In genomic region chr9:120650352-120650751, GRCh38 we compare ENCODE assay signal across 1 cellular context.
A peak's percentile ranks its signal among the peaks of the same experiment; 100 is the strongest.
TF ChIP-seq lines count a peak whose summit lies in the region.

No MANE protein-coding gene starts in this region.

TF ChIP-seq in HepG2, 621 proteins besides CTCF, POLR2A, EP300 and RAD21 (continued from another document and continues in another):
- TF ChIP-seq CREB1 (IDR thresholded peaks at IDR 0.05) (no peak), CREB1 (CRISPR knock-in tag; IDR thresholded peaks at IDR 0.05) (no peak), CEBPB (IDR thresholded peaks at IDR 0.05; ENCODE audit: borderline replicate concordance, low read depth, low read length) (peak; percentile 71; the same call in 1 of the 2 replicates), THAP11 (CRISPR knock-in tag; IDR thresholded peaks at IDR 0.05) (no peak), NCOA2 (CRISPR knock-in tag; IDR thresholded peaks at IDR 0.05) (no peak), IRF2 (CRISPR knock-in tag; IDR thresholded peaks at IDR 0.05) (no peak), ZKSCAN8 (CRISPR knock-in tag; IDR thresholded peaks at IDR 0.05; ENCODE audit: borderline replicate concordance) (no peak), MIXL1 (CRISPR knock-in tag; IDR thresholded peaks at IDR 0.05) (no peak; the same call in 1 of the 2 replicates), BRCA1 (CRISPR knock-in tag; IDR thresholded peaks at IDR 0.05) (no peak), NCOA5 (CRISPR knock-in tag; IDR thresholded peaks at IDR 0.05) (no peak), AGO1 (IDR thresholded peaks at IDR 0.05; ENCODE audit: low read depth, low read length, poor library complexity, severe bottlenecking) (no peak), AKAP8 (CRISPR knock-in tag; IDR thresholded peaks at IDR 0.05) (no peak), ZNF101 (CRISPR knock-in tag; IDR thresholded peaks at IDR 0.05; ENCODE audit: borderline replicate concordance, low read depth) (no peak), CEBPG (CRISPR knock-in tag; IDR thresholded peaks at IDR 0.05) (peak; percentile 89), ZFP62 (CRISPR knock-in tag; IDR thresholded peaks at IDR 0.05) (no peak), HNRNPLL (IDR thresholded peaks at IDR 0.05; ENCODE audit: low read depth, low read length, poor library complexity, severe bottlenecking) (no peak), ARNT2 (CRISPR knock-in tag; IDR thresholded peaks at IDR 0.05; ENCODE audit: low read depth) (no peak), TGIF2 (CRISPR knock-in tag; IDR thresholded peaks at IDR 0.05) (no peak), ZMYM4 (CRISPR knock-in tag; IDR thresholded peaks at IDR 0.05) (peak; percentile 40; the same call in 1 of the 2 replicates), ZNF672 (CRISPR knock-in tag; IDR thresholded peaks at IDR 0.05) (no peak), ZNF282 (IDR thresholded peaks at IDR 0.05; ENCODE audit: partially characterized antibody) (no peak), LCORL (IDR thresholded peaks at IDR 0.05) (no peak), LCORL (CRISPR knock-in tag; IDR thresholded peaks at IDR 0.05) (peak; percentile 74), GZF1 (CRISPR knock-in tag; IDR thresholded peaks at IDR 0.05) (no peak), TP53 (CRISPR knock-in tag; conservative IDR thresholded peaks at IDR 0.05) (no peak), RARG (CRISPR knock-in tag; IDR thresholded peaks at IDR 0.05; ENCODE audit: low read depth) (no peak), GLI4 (CRISPR knock-in tag; IDR thresholded peaks at IDR 0.05; ENCODE audit: borderline replicate concordance) (no peak), ZNF878 (CRISPR knock-in tag; IDR thresholded peaks at IDR 0.05) (no peak), MATR3 (CRISPR knock-in tag; IDR thresholded peaks at IDR 0.05) (no peak), ZSCAN31 (CRISPR knock-in tag; IDR thresholded peaks at IDR 0.05; ENCODE audit: low read depth) (no peak), CENPBD1 (CRISPR knock-in tag; IDR thresholded peaks at IDR 0.05; ENCODE audit: borderline replicate concordance, low read depth) (no peak), CAMTA2 (CRISPR knock-in tag; IDR thresholded peaks at IDR 0.05; ENCODE audit: borderline replicate concordance) (no peak), CCDC6 (CRISPR knock-in tag; IDR thresholded peaks at IDR 0.05) (no peak), ETV5 (CRISPR knock-in tag; IDR thresholded peaks at IDR 0.05; ENCODE audit: borderline replicate concordance) (peak; percentile 62; the same call in 1 of the 2 replicates), ZNF367 (CRISPR knock-in tag; IDR thresholded peaks at IDR 0.05; ENCODE audit: borderline replicate concordance) (no peak), ZNF207 (IDR thresholded peaks at IDR 0.05; ENCODE audit: borderline replicate concordance) (no peak), ZZZ3 (CRISPR knock-in tag; IDR thresholded peaks at IDR 0.05; ENCODE audit: borderline replicate concordance) (no peak), SATB2 (CRISPR knock-in tag; IDR thresholded peaks at IDR 0.05) (no peak), U2AF1 (optimal IDR thresholded peaks at IDR 0.05; ENCODE audit: low read depth, low read length) (no peak), ZNF3 (CRISPR knock-in tag; IDR thresholded peaks at IDR 0.05) (no peak), CSRNP2 (CRISPR knock-in tag; conservative IDR thresholded peaks at IDR 0.05; ENCODE audit: low read depth) (no peak), IRX3 (CRISPR knock-in tag; IDR thresholded peaks at IDR 0.05; ENCODE audit: borderline replicate concordance, low read depth) (no peak), DBP (CRISPR knock-in tag; IDR thresholded peaks at IDR 0.05; ENCODE audit: not compliant biosample characterization) (no peak), MYNN (CRISPR knock-in tag; IDR thresholded peaks at IDR 0.05; ENCODE audit: low read depth) (no peak), SNAPC2 (CRISPR knock-in tag; IDR thresholded peaks at IDR 0.05) (no peak), ZNF644 (CRISPR knock-in tag; IDR thresholded peaks at IDR 0.05; ENCODE audit: low read depth) (peak; percentile 74), NR2F2 (IDR thresholded peaks at IDR 0.05; ENCODE audit: borderline replicate concordance, low read depth) (no peak), AGO2 (optimal IDR thresholded peaks at IDR 0.05; ENCODE audit: low read depth, low read length) (no peak), ZNF790 (CRISPR knock-in tag; IDR thresholded peaks at IDR 0.05; ENCODE audit: borderline replicate concordance) (no peak), ZNF768 (CRISPR knock-in tag; IDR thresholded peaks at IDR 0.05) (no peak)
- TF ChIP-seq, protein P1, sequence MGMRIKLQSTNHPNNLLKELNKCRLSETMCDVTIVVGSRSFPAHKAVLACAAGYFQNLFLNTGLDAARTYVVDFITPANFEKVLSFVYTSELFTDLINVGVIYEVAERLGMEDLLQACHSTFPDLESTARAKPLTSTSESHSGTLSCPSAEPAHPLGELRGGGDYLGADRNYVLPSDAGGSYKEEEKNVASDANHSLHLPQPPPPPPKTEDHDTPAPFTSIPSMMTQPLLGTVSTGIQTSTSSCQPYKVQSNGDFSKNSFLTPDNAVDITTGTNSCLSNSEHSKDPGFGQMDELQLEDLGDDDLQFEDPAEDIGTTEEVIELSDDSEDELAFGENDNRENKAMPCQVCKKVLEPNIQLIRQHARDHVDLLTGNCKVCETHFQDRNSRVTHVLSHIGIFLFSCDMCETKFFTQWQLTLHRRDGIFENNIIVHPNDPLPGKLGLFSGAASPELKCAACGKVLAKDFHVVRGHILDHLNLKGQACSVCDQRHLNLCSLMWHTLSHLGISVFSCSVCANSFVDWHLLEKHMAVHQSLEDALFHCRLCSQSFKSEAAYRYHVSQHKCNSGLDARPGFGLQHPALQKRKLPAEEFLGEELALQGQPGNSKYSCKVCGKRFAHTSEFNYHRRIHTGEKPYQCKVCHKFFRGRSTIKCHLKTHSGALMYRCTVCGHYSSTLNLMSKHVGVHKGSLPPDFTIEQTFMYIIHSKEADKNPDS (CRISPR knock-in tag; IDR thresholded peaks at IDR 0.05), result no peak
- TF ChIP-seq, protein P2, sequence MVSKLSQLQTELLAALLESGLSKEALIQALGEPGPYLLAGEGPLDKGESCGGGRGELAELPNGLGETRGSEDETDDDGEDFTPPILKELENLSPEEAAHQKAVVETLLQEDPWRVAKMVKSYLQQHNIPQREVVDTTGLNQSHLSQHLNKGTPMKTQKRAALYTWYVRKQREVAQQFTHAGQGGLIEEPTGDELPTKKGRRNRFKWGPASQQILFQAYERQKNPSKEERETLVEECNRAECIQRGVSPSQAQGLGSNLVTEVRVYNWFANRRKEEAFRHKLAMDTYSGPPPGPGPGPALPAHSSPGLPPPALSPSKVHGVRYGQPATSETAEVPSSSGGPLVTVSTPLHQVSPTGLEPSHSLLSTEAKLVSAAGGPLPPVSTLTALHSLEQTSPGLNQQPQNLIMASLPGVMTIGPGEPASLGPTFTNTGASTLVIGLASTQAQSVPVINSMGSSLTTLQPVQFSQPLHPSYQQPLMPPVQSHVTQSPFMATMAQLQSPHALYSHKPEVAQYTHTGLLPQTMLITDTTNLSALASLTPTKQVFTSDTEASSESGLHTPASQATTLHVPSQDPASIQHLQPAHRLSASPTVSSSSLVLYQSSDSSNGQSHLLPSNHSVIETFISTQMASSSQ (IDR thresholded peaks at IDR 0.05; ENCODE audit: low read depth), result no peak
- TF ChIP-seq, protein P2 (CRISPR knock-in tag; IDR thresholded peaks at IDR 0.05; ENCODE audit: borderline replicate concordance), result no peak
- TF ChIP-seq, protein P3, sequence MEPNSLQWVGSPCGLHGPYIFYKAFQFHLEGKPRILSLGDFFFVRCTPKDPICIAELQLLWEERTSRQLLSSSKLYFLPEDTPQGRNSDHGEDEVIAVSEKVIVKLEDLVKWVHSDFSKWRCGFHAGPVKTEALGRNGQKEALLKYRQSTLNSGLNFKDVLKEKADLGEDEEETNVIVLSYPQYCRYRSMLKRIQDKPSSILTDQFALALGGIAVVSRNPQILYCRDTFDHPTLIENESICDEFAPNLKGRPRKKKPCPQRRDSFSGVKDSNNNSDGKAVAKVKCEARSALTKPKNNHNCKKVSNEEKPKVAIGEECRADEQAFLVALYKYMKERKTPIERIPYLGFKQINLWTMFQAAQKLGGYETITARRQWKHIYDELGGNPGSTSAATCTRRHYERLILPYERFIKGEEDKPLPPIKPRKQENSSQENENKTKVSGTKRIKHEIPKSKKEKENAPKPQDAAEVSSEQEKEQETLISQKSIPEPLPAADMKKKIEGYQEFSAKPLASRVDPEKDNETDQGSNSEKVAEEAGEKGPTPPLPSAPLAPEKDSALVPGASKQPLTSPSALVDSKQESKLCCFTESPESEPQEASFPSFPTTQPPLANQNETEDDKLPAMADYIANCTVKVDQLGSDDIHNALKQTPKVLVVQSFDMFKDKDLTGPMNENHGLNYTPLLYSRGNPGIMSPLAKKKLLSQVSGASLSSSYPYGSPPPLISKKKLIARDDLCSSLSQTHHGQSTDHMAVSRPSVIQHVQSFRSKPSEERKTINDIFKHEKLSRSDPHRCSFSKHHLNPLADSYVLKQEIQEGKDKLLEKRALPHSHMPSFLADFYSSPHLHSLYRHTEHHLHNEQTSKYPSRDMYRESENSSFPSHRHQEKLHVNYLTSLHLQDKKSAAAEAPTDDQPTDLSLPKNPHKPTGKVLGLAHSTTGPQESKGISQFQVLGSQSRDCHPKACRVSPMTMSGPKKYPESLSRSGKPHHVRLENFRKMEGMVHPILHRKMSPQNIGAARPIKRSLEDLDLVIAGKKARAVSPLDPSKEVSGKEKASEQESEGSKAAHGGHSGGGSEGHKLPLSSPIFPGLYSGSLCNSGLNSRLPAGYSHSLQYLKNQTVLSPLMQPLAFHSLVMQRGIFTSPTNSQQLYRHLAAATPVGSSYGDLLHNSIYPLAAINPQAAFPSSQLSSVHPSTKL (CRISPR knock-in tag; IDR thresholded peaks at IDR 0.05), result peak; percentile 36; the same call in 1 of the 2 replicates
- TF ChIP-seq, protein P4, sequence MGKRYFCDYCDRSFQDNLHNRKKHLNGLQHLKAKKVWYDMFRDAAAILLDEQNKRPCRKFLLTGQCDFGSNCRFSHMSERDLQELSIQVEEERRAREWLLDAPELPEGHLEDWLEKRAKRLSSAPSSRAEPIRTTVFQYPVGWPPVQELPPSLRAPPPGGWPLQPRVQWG (CRISPR knock-in tag; IDR thresholded peaks at IDR 0.05; ENCODE audit: borderline replicate concordance, low read depth), result no peak
- TF ChIP-seq, protein P5, sequence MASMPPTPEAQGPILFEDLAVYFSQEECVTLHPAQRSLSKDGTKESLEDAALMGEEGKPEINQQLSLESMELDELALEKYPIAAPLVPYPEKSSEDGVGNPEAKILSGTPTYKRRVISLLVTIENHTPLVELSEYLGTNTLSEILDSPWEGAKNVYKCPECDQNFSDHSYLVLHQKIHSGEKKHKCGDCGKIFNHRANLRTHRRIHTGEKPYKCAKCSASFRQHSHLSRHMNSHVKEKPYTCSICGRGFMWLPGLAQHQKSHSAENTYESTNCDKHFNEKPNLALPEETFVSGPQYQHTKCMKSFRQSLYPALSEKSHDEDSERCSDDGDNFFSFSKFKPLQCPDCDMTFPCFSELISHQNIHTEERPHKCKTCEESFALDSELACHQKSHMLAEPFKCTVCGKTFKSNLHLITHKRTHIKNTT (CRISPR knock-in tag; IDR thresholded peaks at IDR 0.05), result no peak
- TF ChIP-seq, protein P6, sequence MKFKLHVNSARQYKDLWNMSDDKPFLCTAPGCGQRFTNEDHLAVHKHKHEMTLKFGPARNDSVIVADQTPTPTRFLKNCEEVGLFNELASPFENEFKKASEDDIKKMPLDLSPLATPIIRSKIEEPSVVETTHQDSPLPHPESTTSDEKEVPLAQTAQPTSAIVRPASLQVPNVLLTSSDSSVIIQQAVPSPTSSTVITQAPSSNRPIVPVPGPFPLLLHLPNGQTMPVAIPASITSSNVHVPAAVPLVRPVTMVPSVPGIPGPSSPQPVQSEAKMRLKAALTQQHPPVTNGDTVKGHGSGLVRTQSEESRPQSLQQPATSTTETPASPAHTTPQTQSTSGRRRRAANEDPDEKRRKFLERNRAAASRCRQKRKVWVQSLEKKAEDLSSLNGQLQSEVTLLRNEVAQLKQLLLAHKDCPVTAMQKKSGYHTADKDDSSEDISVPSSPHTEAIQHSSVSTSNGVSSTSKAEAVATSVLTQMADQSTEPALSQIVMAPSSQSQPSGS (CRISPR knock-in tag; IDR thresholded peaks at IDR 0.05), result no peak
- TF ChIP-seq, protein P7, sequence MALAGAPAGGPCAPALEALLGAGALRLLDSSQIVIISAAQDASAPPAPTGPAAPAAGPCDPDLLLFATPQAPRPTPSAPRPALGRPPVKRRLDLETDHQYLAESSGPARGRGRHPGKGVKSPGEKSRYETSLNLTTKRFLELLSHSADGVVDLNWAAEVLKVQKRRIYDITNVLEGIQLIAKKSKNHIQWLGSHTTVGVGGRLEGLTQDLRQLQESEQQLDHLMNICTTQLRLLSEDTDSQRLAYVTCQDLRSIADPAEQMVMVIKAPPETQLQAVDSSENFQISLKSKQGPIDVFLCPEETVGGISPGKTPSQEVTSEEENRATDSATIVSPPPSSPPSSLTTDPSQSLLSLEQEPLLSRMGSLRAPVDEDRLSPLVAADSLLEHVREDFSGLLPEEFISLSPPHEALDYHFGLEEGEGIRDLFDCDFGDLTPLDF (CRISPR knock-in tag; IDR thresholded peaks at IDR 0.05), result no peak
